ENCODE assay signal across 1 cellular context in genomic region chr6:2999005-2999620, GRCh38.
TF ChIP-seq lines count a peak whose summit lies in the region.

No MANE protein-coding gene starts in this region.

TF ChIP-seq in HepG2, 621 proteins besides CTCF, POLR2A, EP300 and RAD21 (continued from another document and continues in another):
- TF ChIP-seq ZGPAT (CRISPR knock-in tag; IDR thresholded peaks at IDR 0.05) (peak; percentile 62; the same call in 1 of the 2 replicates), SP4 (CRISPR knock-in tag; IDR thresholded peaks at IDR 0.05) (no peak), KDM4B (CRISPR knock-in tag; IDR thresholded peaks at IDR 0.05) (no peak), ATF1 (CRISPR knock-in tag; IDR thresholded peaks at IDR 0.05) (no peak), ZNF616 (CRISPR knock-in tag; IDR thresholded peaks at IDR 0.05; ENCODE audit: low read depth) (no peak; the same call in 1 of the 2 replicates), DMTF1 (CRISPR knock-in tag; IDR thresholded peaks at IDR 0.05) (no peak), CEBPZ (IDR thresholded peaks at IDR 0.05; ENCODE audit: low read length) (no peak), ZNF558 (CRISPR knock-in tag; IDR thresholded peaks at IDR 0.05; ENCODE audit: borderline replicate concordance) (no peak; the same call in 1 of the 2 replicates), ZNF547 (CRISPR knock-in tag; IDR thresholded peaks at IDR 0.05) (peak; percentile 22; the same call in 1 of the 2 replicates), ZNF496 (CRISPR knock-in tag; IDR thresholded peaks at IDR 0.05; ENCODE audit: insufficient replicate concordance) (no peak), ZNF563 (CRISPR knock-in tag; IDR thresholded peaks at IDR 0.05) (peak; percentile 65; the same call in 1 of the 2 replicates), CBFB (CRISPR knock-in tag; IDR thresholded peaks at IDR 0.05) (0 out of 2 replicates have a peak, but pooled peaks have one; percentile 23), ARHGAP35 (CRISPR knock-in tag; IDR thresholded peaks at IDR 0.05; ENCODE audit: borderline replicate concordance) (no peak), ZNF761 (CRISPR knock-in tag; conservative IDR thresholded peaks at IDR 0.05) (0 out of 2 replicates have a peak, but pooled peaks have one; percentile 65), HIVEP1 (CRISPR knock-in tag; IDR thresholded peaks at IDR 0.05) (peak; percentile 87), SNAPC5 (CRISPR knock-in tag; IDR thresholded peaks at IDR 0.05; ENCODE audit: borderline replicate concordance) (no peak), ZNF382 (CRISPR knock-in tag; IDR thresholded peaks at IDR 0.05; ENCODE audit: borderline replicate concordance) (no peak), MAFG (CRISPR knock-in tag; IDR thresholded peaks at IDR 0.05) (no peak), ATAD3A (CRISPR knock-in tag; IDR thresholded peaks at IDR 0.05) (no peak), ZNF441 (CRISPR knock-in tag; IDR thresholded peaks at IDR 0.05; ENCODE audit: borderline replicate concordance) (0 out of 2 replicates have a peak, but pooled peaks have one; percentile 17), MED13 (CRISPR knock-in tag; IDR thresholded peaks at IDR 0.05) (peak; percentile 76; the same call in 1 of the 2 replicates), FOXP4 (CRISPR knock-in tag; IDR thresholded peaks at IDR 0.05) (peak; percentile 81), REL (CRISPR knock-in tag; conservative IDR thresholded peaks at IDR 0.05) (no peak), SAFB2 (CRISPR knock-in tag; IDR thresholded peaks at IDR 0.05; ENCODE audit: borderline replicate concordance, low read depth) (no peak; the same call in 1 of the 2 replicates), NFE2 (CRISPR knock-in tag; IDR thresholded peaks at IDR 0.05) (no peak), KDM3A (CRISPR knock-in tag; IDR thresholded peaks at IDR 0.05; ENCODE audit: low read depth) (peak; percentile 93), PREB (CRISPR knock-in tag; IDR thresholded peaks at IDR 0.05) (no peak), HMGXB3 (CRISPR knock-in tag; IDR thresholded peaks at IDR 0.05; ENCODE audit: borderline replicate concordance) (0 out of 2 replicates have a peak, but pooled peaks have one; percentile 25), CBX1 (IDR thresholded peaks at IDR 0.05; ENCODE audit: low read depth) (peak; percentile 48)
- TF ChIP-seq, protein P1, sequence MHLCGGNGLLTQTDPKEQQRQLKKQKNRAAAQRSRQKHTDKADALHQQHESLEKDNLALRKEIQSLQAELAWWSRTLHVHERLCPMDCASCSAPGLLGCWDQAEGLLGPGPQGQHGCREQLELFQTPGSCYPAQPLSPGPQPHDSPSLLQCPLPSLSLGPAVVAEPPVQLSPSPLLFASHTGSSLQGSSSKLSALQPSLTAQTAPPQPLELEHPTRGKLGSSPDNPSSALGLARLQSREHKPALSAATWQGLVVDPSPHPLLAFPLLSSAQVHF (CRISPR knock-in tag; IDR thresholded peaks at IDR 0.05) = no peak
- TF ChIP-seq, protein P2, sequence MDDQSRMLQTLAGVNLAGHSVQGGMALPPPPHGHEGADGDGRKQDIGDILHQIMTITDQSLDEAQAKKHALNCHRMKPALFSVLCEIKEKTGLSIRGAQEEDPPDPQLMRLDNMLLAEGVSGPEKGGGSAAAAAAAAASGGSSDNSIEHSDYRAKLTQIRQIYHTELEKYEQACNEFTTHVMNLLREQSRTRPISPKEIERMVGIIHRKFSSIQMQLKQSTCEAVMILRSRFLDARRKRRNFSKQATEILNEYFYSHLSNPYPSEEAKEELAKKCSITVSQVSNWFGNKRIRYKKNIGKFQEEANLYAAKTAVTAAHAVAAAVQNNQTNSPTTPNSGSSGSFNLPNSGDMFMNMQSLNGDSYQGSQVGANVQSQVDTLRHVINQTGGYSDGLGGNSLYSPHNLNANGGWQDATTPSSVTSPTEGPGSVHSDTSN (CRISPR knock-in tag; IDR thresholded peaks at IDR 0.05; ENCODE audit: borderline replicate concordance) = no peak
- TF ChIP-seq, protein P3, sequence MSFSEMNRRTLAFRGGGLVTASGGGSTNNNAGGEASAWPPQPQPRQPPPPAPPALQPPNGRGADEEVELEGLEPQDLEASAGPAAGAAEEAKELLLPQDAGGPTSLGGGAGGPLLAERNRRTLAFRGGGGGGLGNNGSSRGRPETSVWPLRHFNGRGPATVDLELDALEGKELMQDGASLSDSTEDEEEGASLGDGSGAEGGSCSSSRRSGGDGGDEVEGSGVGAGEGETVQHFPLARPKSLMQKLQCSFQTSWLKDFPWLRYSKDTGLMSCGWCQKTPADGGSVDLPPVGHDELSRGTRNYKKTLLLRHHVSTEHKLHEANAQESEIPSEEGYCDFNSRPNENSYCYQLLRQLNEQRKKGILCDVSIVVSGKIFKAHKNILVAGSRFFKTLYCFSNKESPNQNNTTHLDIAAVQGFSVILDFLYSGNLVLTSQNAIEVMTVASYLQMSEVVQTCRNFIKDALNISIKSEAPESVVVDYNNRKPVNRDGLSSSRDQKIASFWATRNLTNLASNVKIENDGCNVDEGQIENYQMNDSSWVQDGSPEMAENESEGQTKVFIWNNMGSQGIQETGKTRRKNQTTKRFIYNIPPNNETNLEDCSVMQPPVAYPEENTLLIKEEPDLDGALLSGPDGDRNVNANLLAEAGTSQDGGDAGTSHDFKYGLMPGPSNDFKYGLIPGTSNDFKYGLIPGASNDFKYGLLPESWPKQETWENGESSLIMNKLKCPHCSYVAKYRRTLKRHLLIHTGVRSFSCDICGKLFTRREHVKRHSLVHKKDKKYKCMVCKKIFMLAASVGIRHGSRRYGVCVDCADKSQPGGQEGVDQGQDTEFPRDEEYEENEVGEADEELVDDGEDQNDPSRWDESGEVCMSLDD (CRISPR knock-in tag; IDR thresholded peaks at IDR 0.05; ENCODE audit: borderline replicate concordance) = peak; percentile 56; the same call in 1 of the 2 replicates
